8 cellular contexts compared by ENCODE assay signal in genomic region chr10:3172446-3173172, GRCh38. TPM values are rescaled to one million over a fixed set of nuclear protein-coding genes. Genes with fewer than 3 reads are reported as not detected.
DNase-seq lines count a peak whose midpoint lies in the region; ATAC-seq, FAIRE-seq and TF ChIP-seq lines count a peak whose summit lies in the region.

TSS of gene PITRM1 (minus strand) at chr10:3172782. CDS start at chr10:3172772, 10 bp downstream.

- FAIRE-seq in GM12891 (lab: Jason Lieb, UNC), result peak; percentile 99

- H3K36me3 Mint-ChIP-seq in T-cell, result peaks cover 17% of the 10 kb centered on the region

- peaks cover 0 to 12% of the 10 kb centered on the region in 2 donors for H3K36me3 ChIP-seq in adrenal gland (replicated peaks in 1 of 2)
- peaks cover 0 to 30% (median 19%) of the 10 kb centered on the region in 9 donors for H3K36me3 ChIP-seq in heart right ventricle
- peaks cover 23% of the 10 kb centered on the region for H3K36me3 ChIP-seq in upper lobe of right lung

- peaks cover 10 to 32% of the 10 kb centered on the region in 2 donors for H3K4me1 ChIP-seq in adrenal gland (replicated peaks in 1 of 2)
- H3K4me1 ChIP-seq in heart right ventricle, result peaks cover 3 to 18% (median 9%) of the 10 kb centered on the region in 9 donors
- H3K4me1 ChIP-seq in upper lobe of right lung, result peaks cover 11% of the 10 kb centered on the region

- WGBS in adrenal gland, 4 donors, result 0 to 2% (median 1%) methylated on average over 9 to 73 of the region's 73 CpGs
- 0 to 1% methylated on average over 60 to 73 of the region's 73 CpGs for WGBS in heart right ventricle, 2 donors

- peak within 1 kb of the TSS; percentile 62 to 90 (median 86) for H3K4me3 ChIP-seq in adrenal gland
- peak within 1 kb of the TSS; percentile 53 to 98 (median 94) for H3K4me3 ChIP-seq in heart right ventricle
- H3K4me3 ChIP-seq in upper lobe of right lung, result peak within 1 kb of the TSS; percentile 86

- H3K27ac Mint-ChIP-seq in T-cell, result peak within 1 kb of the TSS; percentile 85 to 87

- H3K9me3 ChIP-seq in adrenal gland (replicated peaks in 1 of 3) (no peaks in the 10 kb centered on the region), heart right ventricle (no peaks in the 10 kb centered on the region), upper lobe of right lung (no peaks in the 10 kb centered on the region)

- ATAC-seq in HG02840 (IDR thresholded peaks at IDR 0.05; ENCODE audit: low FRiP score, unreplicated experiment) (peak; percentile 99), T-cell (replicated peaks in 1 of 4) (peak; percentile 91 to 96 (median 94)), heart right ventricle (peak; percentile 97 to 98 (median 97)), upper lobe of right lung (peak; percentile 94)

- H3K27me3 ChIP-seq in adrenal gland (no peaks in the 10 kb centered on the region), heart right ventricle (no peaks in the 10 kb centered on the region), upper lobe of right lung (no peaks in the 10 kb centered on the region)

- peak within 1 kb of the TSS; percentile 77 to 88 (median 86) for H3K4me3 Mint-ChIP-seq in T-cell

- H3K27ac ChIP-seq in adrenal gland, result peak within 1 kb of the TSS; percentile 64 to 94 (median 91)
- peak within 1 kb of the TSS in 9 of 10 donors; percentile 81 to 93 (median 89) for H3K27ac ChIP-seq in heart right ventricle
- peak within 1 kb of the TSS; percentile 85 for H3K27ac ChIP-seq in upper lobe of right lung

- H3K4me1 Mint-ChIP-seq in T-cell, result peaks cover 19 to 26% (median 26%) of the 10 kb centered on the region in 3 donors

- TF ChIP-seq POLR2A in GM12891 (IDR thresholded peaks at IDR 0.05; ENCODE audit: low read depth, low read length), result peak; percentile 98
- peak; percentile 97 to 99 for TF ChIP-seq POLR2A in adrenal gland (IDR thresholded peaks at IDR 0.05)

- H3K27me3 Mint-ChIP-seq in T-cell, result no peaks in the 10 kb centered on the region

- POLR2A ChIA-PET in T-cell (lab: Charles Lee), result interaction anchor here (0.6 to 0.7 kb wide), 6 partner anchors 8 to 1656 kb away, joined by 3 to 5 read pairs (median 3); partner anchors contain the start of gene KLF6 (in 1 of the 2)

- DNase-seq in GM12891 (ENCODE audit: insufficient read length, low spot score) (peak; percentile 97), NCI-H1436 treated with DMSO at 0.1 percent for 48 hours (lab: John Stamatoyannopoulos, UW) (peak; percentile 96), T-cell (peak; percentile 96 to 100 (median 99)), adrenal gland (peak; percentile 99 to 100 (median 99)), heart right ventricle (peak; percentile 99), posterior vena cava (ENCODE audit: low spot score) (peak; percentile 100), upper lobe of right lung (peak; percentile 99)

- intact Hi-C loops in adrenal gland (cut with DNase I), result loop anchor here in 1 of 2 donors (10.0 kb wide), 1 partner anchor 238 kb away; no protein-coding TSS in a partner anchor
- intact Hi-C loops in heart right ventricle (cut with DNase I), result no loop called here
- intact Hi-C loops in posterior vena cava (cut with DNase I), result no loop called here
- intact Hi-C loops in upper lobe of right lung (cut with DNase I), result no loop called here

- CTCF ChIA-PET in T-cell (lab: Charles Lee), result interaction anchor here in 1 of 2 donors (0.6 to 1.8 kb wide), 2 partner anchors 25 to 49 kb away, joined by 3 to 5 read pairs; no protein-coding TSS in a partner anchor

- TF ChIP-seq CTCF in adrenal gland (IDR thresholded peaks at IDR 0.05) (no peak), heart right ventricle (IDR thresholded peaks at IDR 0.05) (no peak), upper lobe of right lung (IDR thresholded peaks at IDR 0.05) (no peak)

- H3K9me3 Mint-ChIP-seq in T-cell, result no peaks in the 10 kb centered on the region

TF ChIP-seq in GM12891, 5 proteins besides CTCF, POLR2A, EP300 and RAD21:
- TF ChIP-seq TAF1 (IDR thresholded peaks at IDR 0.05; ENCODE audit: low read depth, low read length) (peak; percentile 80), POU2F2 (IDR thresholded peaks at IDR 0.05; ENCODE audit: low read depth, low read length) (peak; percentile 85), PAX5 (IDR thresholded peaks at IDR 0.05; ENCODE audit: insufficient read depth, low read length, severe bottlenecking) (no peak), SPI1 (IDR thresholded peaks at IDR 0.05; ENCODE audit: low read depth, low read length) (peak; percentile 72), POLR2AphosphoS5 (IDR thresholded peaks at IDR 0.05; ENCODE audit: low read depth, low read length) (peak; percentile 98)

RNA-seq across cellular contexts. Expression of gene PITRM1, which starts in this region (rescaled TPM):
- polyA plus RNA-seq in GM12891 (2012; ENCODE audit: low read depth, missing spikeins), result 43.0 TPM
- total RNA-seq in T-cell (10 to 100 TPM; 73.9 to 89.5 (median 81.0) TPM), adrenal gland (100 to 1,000 TPM in 3 of 8 donors, 10 to 100 TPM in 5; 83.0 to 132 (median 91.9) TPM), heart right ventricle (100 to 1,000 TPM in 2 of 10 donors, 10 to 100 TPM in 8; 67.9 to 107 (median 83.2) TPM), posterior vena cava (100 to 1,000 TPM in 1 of 2 donors, 10 to 100 TPM in 1; 65.9 to 112 TPM), upper lobe of right lung (65.0 TPM)
- polyA plus RNA-seq in adrenal gland (100 to 1,000 TPM in 2 of 3 donors, 10 to 100 TPM in 1; 97.2 to 174 (median 107) TPM), heart right ventricle (10 to 100 TPM; 61.8 to 69.2 TPM)

Comparison
In these comparisons a context has a peak if more than half of its experiments do, and no peak if none do; other contexts are left out.
1. Peak in every context shown above with its lines: DNase-seq, ATAC-seq, H3K4me3 ChIP-seq and H3K27ac ChIP-seq.